In genomic region chr2:235501663-235502009, GRCh38 we compare ENCODE assay signal across 10 cellular contexts. TPM values are rescaled to one million over a fixed set of nuclear protein-coding genes. Genes with fewer than 3 reads are reported as not detected.
DNase-seq lines count a peak whose midpoint lies in the region; ATAC-seq and TF ChIP-seq lines count a peak whose summit lies in the region.
"Had no signal": no experiment of that assay in that cellular context is flagged by ENCODE, and none has a peak within 500 bp of the region (broad histone marks: within the 10 kb centered on the region; RNA-seq: fewer than 3 reads in every experiment).

No MANE protein-coding gene starts in this region.

- DNase-seq in activated naive CD8-positive, alpha-beta T cell treated with anti-CD3 and anti-CD28 coated beads, Interleukin-2, amount 50 U/mL, for 24 hours: no peak
- peak; percentile 86 for DNase-seq in NCI-H82 treated with DMSO at 0.1 percent for 48 hours (lab: John Stamatoyannopoulos, UW; ENCODE audit: unreplicated experiment)
- no peak for DNase-seq in epithelial cell of proximal tubule (ENCODE audit: low read depth)
- no peak for DNase-seq in stimulated activated effector memory CD8-positive, alpha-beta T cell treated with anti-CD3 and anti-CD28 coated beads, Interleukin-12 subunit alpha, Interleukin-12 subunit beta, amount 100 ng/mL, for 72 hours (ENCODE audit: low spot score in 2 of 2)
- no peak for DNase-seq in NCI-H1694 treated with DMSO at 0.1 percent for 48 hours (lab: John Stamatoyannopoulos, UW)
- no peak for DNase-seq in globus pallidus (ENCODE audit: low spot score)
- DNase-seq: BE2C, midbrain had no signal

- no peak for TF ChIP-seq CTCF in epithelial cell of proximal tubule (conservative IDR thresholded peaks at IDR 0.05; ENCODE audit: low read depth, low read length)

- peak overlapping the region; percentile 37 for H3K4me3 ChIP-seq in epithelial cell of proximal tubule (ENCODE audit: low read depth, low read length)

- peaks cover 22% of the 10 kb centered on the region for H3K4me1 Mint-ChIP-seq in activated naive CD8-positive, alpha-beta T cell (ENCODE audit: low read depth)
- H3K4me1 Mint-ChIP-seq in activated naive CD8-positive, alpha-beta T cell treated with anti-CD3 and anti-CD28 coated beads, Interleukin-2, amount 50 U/mL, for 24 hours: peaks cover 8% of the 10 kb centered on the region
- H3K4me1 Mint-ChIP-seq in stimulated activated effector memory CD8-positive, alpha-beta T cell treated with anti-CD3 and anti-CD28 coated beads, Interleukin-12 subunit alpha, Interleukin-12 subunit beta, amount 100 ng/mL, for 72 hours: peaks cover 24% of the 10 kb centered on the region

- ATAC-seq in activated naive CD8-positive, alpha-beta T cell treated with anti-CD3 and anti-CD28 coated beads, Interleukin-2, amount 50 U/mL, for 24 hours: no peak
- peak; percentile 33 for ATAC-seq in stimulated activated effector memory CD8-positive, alpha-beta T cell treated with anti-CD3 and anti-CD28 coated beads, Interleukin-12 subunit alpha, Interleukin-12 subunit beta, amount 100 ng/mL, for 72 hours
- no peak for ATAC-seq in GM21576 (IDR thresholded peaks at IDR 0.05; ENCODE audit: unreplicated experiment)

- peaks cover 19% of the 10 kb centered on the region for H3K27me3 Mint-ChIP-seq in activated naive CD8-positive, alpha-beta T cell
- peaks cover 62% of the 10 kb centered on the region for H3K27me3 Mint-ChIP-seq in activated naive CD8-positive, alpha-beta T cell treated with anti-CD3 and anti-CD28 coated beads, Interleukin-2, amount 50 U/mL, for 24 hours

- H3K36me3 Mint-ChIP-seq in activated naive CD8-positive, alpha-beta T cell: no peaks in the 10 kb centered on the region
- H3K36me3 Mint-ChIP-seq in activated naive CD8-positive, alpha-beta T cell treated with anti-CD3 and anti-CD28 coated beads, Interleukin-2, amount 50 U/mL, for 24 hours (ENCODE audit: low read depth): no peaks in the 10 kb centered on the region
- no peaks in the 10 kb centered on the region for H3K36me3 Mint-ChIP-seq in stimulated activated effector memory CD8-positive, alpha-beta T cell treated with anti-CD3 and anti-CD28 coated beads, Interleukin-12 subunit alpha, Interleukin-12 subunit beta, amount 100 ng/mL, for 72 hours

- peak overlapping the region; percentile 69 for H3K4me3 Mint-ChIP-seq in activated naive CD8-positive, alpha-beta T cell
- H3K4me3 Mint-ChIP-seq in activated naive CD8-positive, alpha-beta T cell treated with anti-CD3 and anti-CD28 coated beads, Interleukin-2, amount 50 U/mL, for 24 hours: no peak overlapping the region
- H3K4me3 Mint-ChIP-seq in stimulated activated effector memory CD8-positive, alpha-beta T cell treated with anti-CD3 and anti-CD28 coated beads, Interleukin-12 subunit alpha, Interleukin-12 subunit beta, amount 100 ng/mL, for 72 hours: peak overlapping the region; percentile 52

- H3K27ac Mint-ChIP-seq in activated naive CD8-positive, alpha-beta T cell: no peak overlapping the region
- no peak overlapping the region for H3K27ac Mint-ChIP-seq in activated naive CD8-positive, alpha-beta T cell treated with anti-CD3 and anti-CD28 coated beads, Interleukin-2, amount 50 U/mL, for 24 hours
- H3K27ac Mint-ChIP-seq in stimulated activated effector memory CD8-positive, alpha-beta T cell treated with anti-CD3 and anti-CD28 coated beads, Interleukin-12 subunit alpha, Interleukin-12 subunit beta, amount 100 ng/mL, for 72 hours: no peak overlapping the region

- no peaks in the 10 kb centered on the region for H3K9me3 Mint-ChIP-seq in activated naive CD8-positive, alpha-beta T cell (ENCODE audit: low read depth)
- no peaks in the 10 kb centered on the region for H3K9me3 Mint-ChIP-seq in activated naive CD8-positive, alpha-beta T cell treated with anti-CD3 and anti-CD28 coated beads, Interleukin-2, amount 50 U/mL, for 24 hours
- H3K9me3 Mint-ChIP-seq in stimulated activated effector memory CD8-positive, alpha-beta T cell treated with anti-CD3 and anti-CD28 coated beads, Interleukin-12 subunit alpha, Interleukin-12 subunit beta, amount 100 ng/mL, for 72 hours: no peaks in the 10 kb centered on the region

RNA-seq across cellular contexts. Expression of gene AGAP1, which starts 7.8 kb away (rescaled TPM):
- 13.5 and 17.5 TPM in 2 replicates for total RNA-seq in epithelial cell of proximal tubule
